Comparison of ENCODE assay signal across 1 cellular context in the genomic region with DNA sequence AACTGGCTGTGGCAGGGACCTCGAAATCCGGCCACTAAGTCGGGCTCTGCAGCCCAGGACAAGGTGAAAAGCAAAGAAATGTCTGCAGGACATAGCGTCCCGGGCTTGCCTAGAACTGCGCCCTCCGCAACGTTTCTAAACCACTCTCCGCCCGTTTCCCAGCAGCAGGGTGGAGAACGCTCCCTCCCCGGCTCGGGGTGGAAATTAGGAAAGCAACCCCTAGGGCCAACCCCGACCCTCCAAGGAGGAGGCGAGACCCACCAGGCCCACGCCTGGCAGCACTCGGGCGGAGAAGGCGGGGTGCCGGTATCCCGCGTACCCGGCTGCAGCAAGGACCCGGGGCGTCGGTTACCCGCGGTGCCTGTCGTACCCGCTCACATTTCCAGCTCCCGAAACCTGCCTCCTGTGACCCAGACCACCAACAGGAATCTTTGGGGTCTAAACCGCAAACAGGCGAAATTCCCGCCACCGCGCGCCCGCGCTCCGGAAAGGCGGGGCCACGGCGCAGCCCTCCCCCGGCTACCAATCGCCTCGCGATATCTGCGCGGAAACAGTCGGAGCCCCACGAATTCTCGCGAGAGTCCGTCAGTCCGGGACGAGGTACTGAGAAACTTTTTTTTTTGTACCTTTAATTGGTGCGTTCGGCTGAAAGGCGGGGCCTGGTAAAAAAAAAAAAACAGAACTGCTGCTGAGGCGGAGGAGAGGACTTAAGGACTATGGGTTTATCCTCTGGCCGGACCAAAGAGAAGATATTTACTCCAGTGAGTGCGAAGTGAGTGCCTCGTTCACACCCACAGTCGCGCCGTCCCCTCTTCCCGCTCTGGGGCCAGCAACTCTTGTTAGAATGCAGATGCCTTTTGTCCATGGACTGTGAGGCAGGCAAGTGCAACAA.
TF ChIP-seq lines count a peak whose summit lies in the region.

A gene with protein sequence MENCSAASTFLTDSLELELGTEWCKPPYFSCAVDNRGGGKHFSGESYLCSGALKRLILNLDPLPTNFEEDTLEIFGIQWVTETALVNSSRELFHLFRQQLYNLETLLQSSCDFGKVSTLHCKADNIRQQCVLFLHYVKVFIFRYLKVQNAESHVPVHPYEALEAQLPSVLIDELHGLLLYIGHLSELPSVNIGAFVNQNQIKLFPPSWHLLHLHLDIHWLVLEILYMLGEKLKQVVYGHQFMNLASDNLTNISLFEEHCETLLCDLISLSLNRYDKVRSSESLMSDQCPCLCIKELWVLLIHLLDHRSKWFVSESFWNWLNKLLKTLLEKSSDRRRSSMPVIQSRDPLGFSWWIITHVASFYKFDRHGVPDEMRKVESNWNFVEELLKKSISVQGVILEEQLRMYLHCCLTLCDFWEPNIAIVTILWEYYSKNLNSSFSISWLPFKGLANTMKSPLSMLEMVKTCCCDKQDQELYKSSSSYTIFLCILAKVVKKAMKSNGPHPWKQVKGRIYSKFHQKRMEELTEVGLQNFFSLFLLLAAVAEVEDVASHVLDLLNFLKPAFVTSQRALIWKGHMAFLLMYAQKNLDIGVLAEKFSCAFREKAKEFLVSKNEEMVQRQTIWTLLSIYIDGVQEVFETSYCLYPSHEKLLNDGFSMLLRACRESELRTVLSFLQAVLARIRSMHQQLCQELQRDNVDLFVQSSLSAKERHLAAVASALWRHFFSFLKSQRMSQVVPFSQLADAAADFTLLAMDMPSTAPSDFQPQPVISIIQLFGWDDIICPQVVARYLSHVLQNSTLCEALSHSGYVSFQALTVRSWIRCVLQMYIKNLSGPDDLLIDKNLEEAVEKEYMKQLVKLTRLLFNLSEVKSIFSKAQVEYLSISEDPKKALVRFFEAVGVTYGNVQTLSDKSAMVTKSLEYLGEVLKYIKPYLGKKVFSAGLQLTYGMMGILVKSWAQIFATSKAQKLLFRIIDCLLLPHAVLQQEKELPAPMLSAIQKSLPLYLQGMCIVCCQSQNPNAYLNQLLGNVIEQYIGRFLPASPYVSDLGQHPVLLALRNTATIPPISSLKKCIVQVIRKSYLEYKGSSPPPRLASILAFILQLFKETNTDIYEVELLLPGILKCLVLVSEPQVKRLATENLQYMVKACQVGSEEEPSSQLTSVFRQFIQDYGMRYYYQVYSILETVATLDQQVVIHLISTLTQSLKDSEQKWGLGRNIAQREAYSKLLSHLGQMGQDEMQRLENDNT (minus strand): TSS at position 491 of the 892 bp plus-strand sequence. CDS start 739 bp downstream, outside the sequence.

TF ChIP-seq in GM12878, 131 proteins besides CTCF, POLR2A, EP300 and RAD21 (continued from another document and continues in another):
- TF ChIP-seq, protein P1, sequence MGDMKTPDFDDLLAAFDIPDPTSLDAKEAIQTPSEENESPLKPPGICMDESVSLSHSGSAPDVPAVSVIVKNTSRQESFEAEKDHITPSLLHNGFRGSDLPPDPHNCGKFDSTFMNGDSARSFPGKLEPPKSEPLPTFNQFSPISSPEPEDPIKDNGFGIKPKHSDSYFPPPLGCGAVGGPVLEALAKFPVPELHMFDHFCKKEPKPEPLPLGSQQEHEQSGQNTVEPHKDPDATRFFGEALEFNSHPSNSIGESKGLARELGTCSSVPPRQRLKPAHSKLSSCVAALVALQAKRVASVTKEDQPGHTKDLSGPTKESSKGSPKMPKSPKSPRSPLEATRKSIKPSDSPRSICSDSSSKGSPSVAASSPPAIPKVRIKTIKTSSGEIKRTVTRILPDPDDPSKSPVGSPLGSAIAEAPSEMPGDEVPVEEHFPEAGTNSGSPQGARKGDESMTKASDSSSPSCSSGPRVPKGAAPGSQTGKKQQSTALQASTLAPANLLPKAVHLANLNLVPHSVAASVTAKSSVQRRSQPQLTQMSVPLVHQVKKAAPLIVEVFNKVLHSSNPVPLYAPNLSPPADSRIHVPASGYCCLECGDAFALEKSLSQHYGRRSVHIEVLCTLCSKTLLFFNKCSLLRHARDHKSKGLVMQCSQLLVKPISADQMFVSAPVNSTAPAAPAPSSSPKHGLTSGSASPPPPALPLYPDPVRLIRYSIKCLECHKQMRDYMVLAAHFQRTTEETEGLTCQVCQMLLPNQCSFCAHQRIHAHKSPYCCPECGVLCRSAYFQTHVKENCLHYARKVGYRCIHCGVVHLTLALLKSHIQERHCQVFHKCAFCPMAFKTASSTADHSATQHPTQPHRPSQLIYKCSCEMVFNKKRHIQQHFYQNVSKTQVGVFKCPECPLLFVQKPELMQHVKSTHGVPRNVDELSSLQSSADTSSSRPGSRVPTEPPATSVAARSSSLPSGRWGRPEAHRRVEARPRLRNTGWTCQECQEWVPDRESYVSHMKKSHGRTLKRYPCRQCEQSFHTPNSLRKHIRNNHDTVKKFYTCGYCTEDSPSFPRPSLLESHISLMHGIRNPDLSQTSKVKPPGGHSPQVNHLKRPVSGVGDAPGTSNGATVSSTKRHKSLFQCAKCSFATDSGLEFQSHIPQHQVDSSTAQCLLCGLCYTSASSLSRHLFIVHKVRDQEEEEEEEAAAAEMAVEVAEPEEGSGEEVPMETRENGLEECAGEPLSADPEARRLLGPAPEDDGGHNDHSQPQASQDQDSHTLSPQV (IDR thresholded peaks at IDR 0.05) = no peak
- TF ChIP-seq, protein P2, sequence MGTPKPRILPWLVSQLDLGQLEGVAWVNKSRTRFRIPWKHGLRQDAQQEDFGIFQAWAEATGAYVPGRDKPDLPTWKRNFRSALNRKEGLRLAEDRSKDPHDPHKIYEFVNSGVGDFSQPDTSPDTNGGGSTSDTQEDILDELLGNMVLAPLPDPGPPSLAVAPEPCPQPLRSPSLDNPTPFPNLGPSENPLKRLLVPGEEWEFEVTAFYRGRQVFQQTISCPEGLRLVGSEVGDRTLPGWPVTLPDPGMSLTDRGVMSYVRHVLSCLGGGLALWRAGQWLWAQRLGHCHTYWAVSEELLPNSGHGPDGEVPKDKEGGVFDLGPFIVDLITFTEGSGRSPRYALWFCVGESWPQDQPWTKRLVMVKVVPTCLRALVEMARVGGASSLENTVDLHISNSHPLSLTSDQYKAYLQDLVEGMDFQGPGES (IDR thresholded peaks at IDR 0.05) = no peak
- peak; percentile 78; the same call in 1 of the 2 replicates for TF ChIP-seq LARP7 (IDR thresholded peaks at IDR 0.05)
- peak; percentile 78 for TF ChIP-seq GATAD2B (conservative IDR thresholded peaks at IDR 0.05; ENCODE audit: low read depth)
- 0 out of 2 replicates have a peak, but pooled peaks have one; percentile 9 for TF ChIP-seq JUNB (IDR thresholded peaks at IDR 0.05)
- TF ChIP-seq RELA (IDR thresholded peaks at IDR 0.05; ENCODE audit: borderline replicate concordance, partially characterized antibody) = peak; percentile 34
- TF ChIP-seq NRF1 (conservative IDR thresholded peaks at IDR 0.05; ENCODE audit: low read depth, low read length) = no peak
- TF ChIP-seq SMAD1 (IDR thresholded peaks at IDR 0.05; ENCODE audit: low read depth, partially characterized antibody) = no peak
- TF ChIP-seq, protein P3, sequence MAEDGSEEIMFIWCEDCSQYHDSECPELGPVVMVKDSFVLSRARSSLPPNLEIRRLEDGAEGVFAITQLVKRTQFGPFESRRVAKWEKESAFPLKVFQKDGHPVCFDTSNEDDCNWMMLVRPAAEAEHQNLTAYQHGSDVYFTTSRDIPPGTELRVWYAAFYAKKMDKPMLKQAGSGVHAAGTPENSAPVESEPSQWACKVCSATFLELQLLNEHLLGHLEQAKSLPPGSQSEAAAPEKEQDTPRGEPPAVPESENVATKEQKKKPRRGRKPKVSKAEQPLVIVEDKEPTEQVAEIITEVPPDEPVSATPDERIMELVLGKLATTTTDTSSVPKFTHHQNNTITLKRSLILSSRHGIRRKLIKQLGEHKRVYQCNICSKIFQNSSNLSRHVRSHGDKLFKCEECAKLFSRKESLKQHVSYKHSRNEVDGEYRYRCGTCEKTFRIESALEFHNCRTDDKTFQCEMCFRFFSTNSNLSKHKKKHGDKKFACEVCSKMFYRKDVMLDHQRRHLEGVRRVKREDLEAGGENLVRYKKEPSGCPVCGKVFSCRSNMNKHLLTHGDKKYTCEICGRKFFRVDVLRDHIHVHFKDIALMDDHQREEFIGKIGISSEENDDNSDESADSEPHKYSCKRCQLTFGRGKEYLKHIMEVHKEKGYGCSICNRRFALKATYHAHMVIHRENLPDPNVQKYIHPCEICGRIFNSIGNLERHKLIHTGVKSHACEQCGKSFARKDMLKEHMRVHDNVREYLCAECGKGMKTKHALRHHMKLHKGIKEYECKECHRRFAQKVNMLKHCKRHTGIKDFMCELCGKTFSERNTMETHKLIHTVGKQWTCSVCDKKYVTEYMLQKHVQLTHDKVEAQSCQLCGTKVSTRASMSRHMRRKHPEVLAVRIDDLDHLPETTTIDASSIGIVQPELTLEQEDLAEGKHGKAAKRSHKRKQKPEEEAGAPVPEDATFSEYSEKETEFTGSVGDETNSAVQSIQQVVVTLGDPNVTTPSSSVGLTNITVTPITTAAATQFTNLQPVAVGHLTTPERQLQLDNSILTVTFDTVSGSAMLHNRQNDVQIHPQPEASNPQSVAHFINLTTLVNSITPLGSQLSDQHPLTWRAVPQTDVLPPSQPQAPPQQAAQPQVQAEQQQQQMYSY (CRISPR knock-in tag; IDR thresholded peaks at IDR 0.05) = no peak
- no peak for TF ChIP-seq TARDBP (IDR thresholded peaks at IDR 0.05; ENCODE audit: borderline replicate concordance)
- 0 out of 2 replicates have a peak, but pooled peaks have one; percentile 47 for TF ChIP-seq SPI1 (IDR thresholded peaks at IDR 0.05; ENCODE audit: borderline replicate concordance, insufficient read depth, low read depth, low read length)
- TF ChIP-seq, protein P4, sequence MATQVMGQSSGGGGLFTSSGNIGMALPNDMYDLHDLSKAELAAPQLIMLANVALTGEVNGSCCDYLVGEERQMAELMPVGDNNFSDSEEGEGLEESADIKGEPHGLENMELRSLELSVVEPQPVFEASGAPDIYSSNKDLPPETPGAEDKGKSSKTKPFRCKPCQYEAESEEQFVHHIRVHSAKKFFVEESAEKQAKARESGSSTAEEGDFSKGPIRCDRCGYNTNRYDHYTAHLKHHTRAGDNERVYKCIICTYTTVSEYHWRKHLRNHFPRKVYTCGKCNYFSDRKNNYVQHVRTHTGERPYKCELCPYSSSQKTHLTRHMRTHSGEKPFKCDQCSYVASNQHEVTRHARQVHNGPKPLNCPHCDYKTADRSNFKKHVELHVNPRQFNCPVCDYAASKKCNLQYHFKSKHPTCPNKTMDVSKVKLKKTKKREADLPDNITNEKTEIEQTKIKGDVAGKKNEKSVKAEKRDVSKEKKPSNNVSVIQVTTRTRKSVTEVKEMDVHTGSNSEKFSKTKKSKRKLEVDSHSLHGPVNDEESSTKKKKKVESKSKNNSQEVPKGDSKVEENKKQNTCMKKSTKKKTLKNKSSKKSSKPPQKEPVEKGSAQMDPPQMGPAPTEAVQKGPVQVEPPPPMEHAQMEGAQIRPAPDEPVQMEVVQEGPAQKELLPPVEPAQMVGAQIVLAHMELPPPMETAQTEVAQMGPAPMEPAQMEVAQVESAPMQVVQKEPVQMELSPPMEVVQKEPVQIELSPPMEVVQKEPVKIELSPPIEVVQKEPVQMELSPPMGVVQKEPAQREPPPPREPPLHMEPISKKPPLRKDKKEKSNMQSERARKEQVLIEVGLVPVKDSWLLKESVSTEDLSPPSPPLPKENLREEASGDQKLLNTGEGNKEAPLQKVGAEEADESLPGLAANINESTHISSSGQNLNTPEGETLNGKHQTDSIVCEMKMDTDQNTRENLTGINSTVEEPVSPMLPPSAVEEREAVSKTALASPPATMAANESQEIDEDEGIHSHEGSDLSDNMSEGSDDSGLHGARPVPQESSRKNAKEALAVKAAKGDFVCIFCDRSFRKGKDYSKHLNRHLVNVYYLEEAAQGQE (IDR thresholded peaks at IDR 0.05; ENCODE audit: low read depth, low read length) = no peak
- TF ChIP-seq MEF2A (IDR thresholded peaks at IDR 0.05; ENCODE audit: insufficient read depth, low read depth, low read length) = no peak
- no peak for TF ChIP-seq CEBPB (IDR thresholded peaks at IDR 0.05; ENCODE audit: borderline replicate concordance in 1 of 2, low read depth in 2 of 2, low read length in 2 of 2)
- no peak for TF ChIP-seq ZNF622 (IDR thresholded peaks at IDR 0.05)
- no peak for TF ChIP-seq FOXK2 (IDR thresholded peaks at IDR 0.05)
- TF ChIP-seq, protein P5, sequence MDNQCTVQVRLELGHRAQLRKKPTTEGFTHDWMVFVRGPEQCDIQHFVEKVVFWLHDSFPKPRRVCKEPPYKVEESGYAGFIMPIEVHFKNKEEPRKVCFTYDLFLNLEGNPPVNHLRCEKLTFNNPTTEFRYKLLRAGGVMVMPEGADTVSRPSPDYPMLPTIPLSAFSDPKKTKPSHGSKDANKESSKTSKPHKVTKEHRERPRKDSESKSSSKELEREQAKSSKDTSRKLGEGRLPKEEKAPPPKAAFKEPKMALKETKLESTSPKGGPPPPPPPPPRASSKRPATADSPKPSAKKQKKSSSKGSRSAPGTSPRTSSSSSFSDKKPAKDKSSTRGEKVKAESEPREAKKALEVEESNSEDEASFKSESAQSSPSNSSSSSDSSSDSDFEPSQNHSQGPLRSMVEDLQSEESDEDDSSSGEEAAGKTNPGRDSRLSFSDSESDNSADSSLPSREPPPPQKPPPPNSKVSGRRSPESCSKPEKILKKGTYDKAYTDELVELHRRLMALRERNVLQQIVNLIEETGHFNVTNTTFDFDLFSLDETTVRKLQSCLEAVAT (IDR thresholded peaks at IDR 0.05) = peak; percentile 64; the same call in 1 of the 2 replicates
- no peak for TF ChIP-seq EZH2 (IDR thresholded peaks at IDR 0.05; ENCODE audit: borderline replicate concordance, control insufficient read depth, low read depth, low read length)
- TF ChIP-seq IKZF2 (IDR thresholded peaks at IDR 0.05) = peak; percentile 63 to 71; a peak in 3 of 4 replicates
- no peak for TF ChIP-seq NR2C1 (IDR thresholded peaks at IDR 0.05)
- no peak; the same call in 2 of the 3 replicates for TF ChIP-seq POU2F2 (IDR thresholded peaks at IDR 0.05; ENCODE audit: borderline replicate concordance, low read depth, low read length)
- TF ChIP-seq RCOR1 (conservative IDR thresholded peaks at IDR 0.05; ENCODE audit: low read depth, low read length) = peak; percentile 99
- no peak for TF ChIP-seq TCF3 (IDR thresholded peaks at IDR 0.05; ENCODE audit: borderline replicate concordance, insufficient read depth, low read depth, low read length)
- TF ChIP-seq PAX8 (IDR thresholded peaks at IDR 0.05) = no peak
- no peak for TF ChIP-seq ZNF24 (IDR thresholded peaks at IDR 0.05)
- no peak for TF ChIP-seq WRNIP1 (IDR thresholded peaks at IDR 0.05; ENCODE audit: borderline replicate concordance, low read depth, low read length)
- TF ChIP-seq, protein P6, sequence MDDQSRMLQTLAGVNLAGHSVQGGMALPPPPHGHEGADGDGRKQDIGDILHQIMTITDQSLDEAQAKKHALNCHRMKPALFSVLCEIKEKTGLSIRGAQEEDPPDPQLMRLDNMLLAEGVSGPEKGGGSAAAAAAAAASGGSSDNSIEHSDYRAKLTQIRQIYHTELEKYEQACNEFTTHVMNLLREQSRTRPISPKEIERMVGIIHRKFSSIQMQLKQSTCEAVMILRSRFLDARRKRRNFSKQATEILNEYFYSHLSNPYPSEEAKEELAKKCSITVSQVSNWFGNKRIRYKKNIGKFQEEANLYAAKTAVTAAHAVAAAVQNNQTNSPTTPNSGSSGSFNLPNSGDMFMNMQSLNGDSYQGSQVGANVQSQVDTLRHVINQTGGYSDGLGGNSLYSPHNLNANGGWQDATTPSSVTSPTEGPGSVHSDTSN (IDR thresholded peaks at IDR 0.05; ENCODE audit: insufficient replicate concordance, low read depth, low read length) = no peak
